19 cellular contexts compared by ENCODE assay signal in genomic region chr7:89123871-89124270, GRCh38.
"Had no signal": no experiment of that assay in that cellular context is flagged by ENCODE, and none has a peak within 500 bp of the region (broad histone marks: within the 10 kb centered on the region; RNA-seq: fewer than 3 reads in every experiment).

No MANE protein-coding gene starts in this region.

- ATAC-seq: natural killer cell; right cardiac atrium; sciatic nerve; stimulated activated effector memory CD8-positive, alpha-beta T cell treated with anti-CD3 and anti-CD28 coated beads, Interleukin-12 subunit alpha, Interleukin-12 subunit beta, amount 100 ng/mL, for 72 hours; upper lobe of right lung had no signal

- DNase-seq: hypothalamus; islet precursor cell; left ventricle myocardium inferior; mesendoderm; naive B cell; natural killer cell; nephron progenitor cell; occipital lobe; retina; right cardiac atrium; stimulated activated CD4-positive, alpha-beta T cell treated with anti-CD3 and anti-CD28 coated beads, Interleukin-12 subunit alpha, Interleukin-12 subunit beta, amount 100 ng/mL, for 4 hours; stimulated activated CD4-positive, alpha-beta T cell treated with anti-CD3 and anti-CD28 coated beads, Interleukin-15, amount 100 ng/mL, for 24 hours; stimulated activated CD4-positive, alpha-beta T cell treated with anti-CD3 and anti-CD28 coated beads, Interleukin-4, amount 100 ng/mL, for 24 hours; stimulated activated naive CD4-positive, alpha-beta T cell; tibial artery; trophoblast cell; upper lobe of right lung had no signal
